In genomic region chr1:111441573-111442192, GRCh38 we compare ENCODE assay signal across 8 cellular contexts.
DNase-seq lines count a peak whose midpoint lies in the region; ATAC-seq lines count a peak whose summit lies in the region.

No MANE protein-coding gene starts in this region.

- ATAC-seq in GM18867 (IDR thresholded peaks at IDR 0.05; ENCODE audit: unreplicated experiment) (no peak), GM21529 (IDR thresholded peaks at IDR 0.05; ENCODE audit: unreplicated experiment) (no peak)

- DNase-seq in GDM1 (lab: John Stamatoyannopoulos, UW), result peak; percentile 14
- DNase-seq in NCI-H2196 (lab: John Stamatoyannopoulos, UW; ENCODE audit: unreplicated experiment), result peak; percentile 45
- peak; percentile 21 for DNase-seq in activated T-cell treated with anti-CD3 and anti-CD28 coated beads for 24 hours (ENCODE audit: low read depth)
- DNase-seq in germinal center (ENCODE audit: low spot score), result peak; percentile 60
- peak; percentile 50 to 51 for DNase-seq in stimulated activated CD4-positive, alpha-beta T cell treated with anti-CD3 and anti-CD28 coated beads, Interleukin-4, amount 100 ng/mL, for 4 hours
- DNase-seq in NCI-H2107 (lab: John Stamatoyannopoulos, UW), result no peak
